Comparison of ENCODE assay signal across 34 cellular contexts in genomic region chr1:111821121-111821745, GRCh38.
"Had no signal": no experiment of that assay in that cellular context is flagged by ENCODE, and none has a peak within 500 bp of the region (broad histone marks: within the 10 kb centered on the region; RNA-seq: fewer than 3 reads in every experiment).

No MANE protein-coding gene starts in this region.

- H3K9me3 ChIP-seq: adrenal gland, body of pancreas, breast epithelium, Peyer's patch had no signal

- H3K4me1 ChIP-seq: adrenal gland, body of pancreas, breast epithelium, Peyer's patch had no signal

- H3K27ac ChIP-seq: adrenal gland, body of pancreas, breast epithelium, KMS-11, Peyer's patch, VCaP had no signal

- H3K36me3 ChIP-seq: adrenal gland, breast epithelium, Peyer's patch had no signal

- H3K4me3 ChIP-seq: adrenal gland, body of pancreas, breast epithelium, Peyer's patch had no signal

- ATAC-seq: activated naive CD4-positive, alpha-beta T cell treated with anti-CD3 and anti-CD28 coated beads, Interleukin-2, amount 50 U/mL, for 72 hours; activated T-cell treated with anti-CD3 and anti-CD28 coated beads, Interleukin-2, amount 50 U/mL, for 4 hours; body of pancreas; PC-3; SK-N-SH treated with all-trans-retinoic acid at 6 μM for 48 hours; T-cell had no signal

- H3K27me3 ChIP-seq: adrenal gland, body of pancreas, breast epithelium, Peyer's patch had no signal

- DNase-seq: activated B cell treated with CpG ODN at 0.5 μM for 24 hours; activated CD4-positive, alpha-beta memory T cell treated with anti-CD3 and anti-CD28 coated beads for 36 hours; activated CD4-positive, alpha-beta T cell treated with anti-CD3 and anti-CD28 coated beads for 4 hours; activated CD4-positive, alpha-beta T cell treated with anti-CD3 and anti-CD28 coated beads, Interleukin-2, amount 50 U/mL, for 1 hour; activated CD4-positive, CD25-positive, alpha-beta regulatory T cell treated with anti-CD3 and anti-CD28 coated beads, Interleukin-2, amount 50 U/mL, for 72 hours; activated CD8-positive, alpha-beta memory T cell treated with anti-CD3 and anti-CD28 coated beads, Interleukin-2, amount 50 U/mL, for 4 hours; activated gamma-delta T cell treated with Interleukin-2 at 50 U/mL for 16 hours; activated naive CD4-positive, alpha-beta T cell treated with anti-CD3 and anti-CD28 coated beads for 36 hours; activated T-cell treated with anti-CD3 and anti-CD28 coated beads for 4 hours; activated T-cell treated with anti-CD3 and anti-CD28 coated beads, Interleukin-2, amount 50 U/mL, for 4 hours; adrenal gland; body of pancreas; caudate nucleus; cerebellar nuclear complex; NCI-H1105; NCI-H1417 treated with DMSO at 0.1 percent for 48 hours; NCI-H187 treated with DMSO at 0.1 percent for 48 hours; NCI-H2081; NCI-H524; NCI-H69; NCI-H82; NK-92 treated with Interleukin-12 subunit alpha and Interleukin-12 subunit beta, amount 100 ng/mL, for 24 hours; PC-3; Peyer's patch; RPMI8226; SHP77 treated with DMSO at 0.1 percent for 48 hours; T-cell; T-helper 2 cell; T-helper 9 cell had no signal
